ENCODE assay signal across 18 cellular contexts in the genomic region with DNA sequence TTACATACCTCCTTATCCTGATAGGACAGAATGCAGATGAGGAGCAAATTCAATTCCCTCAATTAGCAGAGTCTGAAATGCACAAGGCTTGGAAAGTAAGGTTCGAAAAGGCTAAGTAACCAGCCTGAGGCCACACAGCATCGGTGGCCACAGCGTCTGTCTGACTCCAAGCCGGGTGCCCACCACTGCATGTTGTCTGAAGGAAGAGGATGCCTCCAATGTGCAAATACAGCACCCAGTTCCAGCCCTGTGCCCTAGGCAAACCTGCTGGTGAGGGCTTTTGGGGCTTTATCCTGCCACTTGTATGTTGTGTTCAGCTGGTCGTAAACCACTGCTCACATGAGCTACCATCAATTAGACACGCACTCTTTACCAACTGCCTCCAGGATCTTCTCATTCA. TPM values are rescaled to one million over a fixed set of nuclear protein-coding genes. Genes with fewer than 3 reads are reported as not detected.
DNase-seq lines count a peak whose midpoint lies in the region; ATAC-seq and TF ChIP-seq lines count a peak whose summit lies in the region.
"Had no signal": no experiment of that assay in that cellular context is flagged by ENCODE, and none has a peak within 500 bp of the region (broad histone marks: within the 10 kb centered on the region; RNA-seq: fewer than 3 reads in every experiment).

No MANE protein-coding gene starts in this region.

- H2BK120ac ChIP-seq in mesendoderm (ENCODE audit: low read depth, low read length): no peak overlapping the region

- TF ChIP-seq EP300 in SK-N-SH (IDR thresholded peaks at IDR 0.05; ENCODE audit: borderline replicate concordance in 1 of 2, low read depth in 1 of 2, low read length in 1 of 2): no peak

- H3K36me3 ChIP-seq in SK-N-SH (replicated peaks in 1 of 2; ENCODE audit: control insufficient read depth in 1 of 2, insufficient read depth in 2 of 2, low read length in 1 of 2) (no peaks in the 10 kb centered on the region), mesendoderm (ENCODE audit: control insufficient read depth, insufficient read depth, low read length) (no peaks in the 10 kb centered on the region)
- H3K36me3 ChIP-seq: BLaER1, HAP-1 had no signal

- intact Hi-C loops in posterior vena cava (cut with DNase I): no loop called here

- H3K4me2 ChIP-seq in SK-N-SH (no peak overlapping the region), mesendoderm (ENCODE audit: low read length) (no peak overlapping the region)
- H3K4me2 ChIP-seq: BLaER1, GM23338 had no signal

- DNase-seq in SK-N-SH (peak; percentile 56), mesendoderm (no peak), posterior vena cava (ENCODE audit: low spot score) (peak; percentile 61), activated T-cell treated with anti-CD3 and anti-CD28 coated beads for 4 hours (no peak), nucleus accumbens (lab: John Stamatoyannopoulos, UW) (no peak)
- DNase-seq: Caco-2; CD4-positive, CD25-positive, alpha-beta regulatory T cell; CD8-positive, alpha-beta T cell; DMS153; DND-41; HFFc6 had no signal

- no peak for TF ChIP-seq RAD21 in SK-N-SH (IDR thresholded peaks at IDR 0.05; ENCODE audit: low read length)

- no peak overlapping the region for H2AFZ ChIP-seq in SK-N-SH (ENCODE audit: low read depth)
- H2AFZ ChIP-seq: GM23338 had no signal

- no peak overlapping the region for H2BK5ac ChIP-seq in mesendoderm (ENCODE audit: low read length)

- H3K18ac ChIP-seq in mesendoderm (ENCODE audit: low read length): no peak overlapping the region

- no peaks in the 10 kb centered on the region for H4K20me1 ChIP-seq in SK-N-SH (ENCODE audit: insufficient read depth)
- H4K20me1 ChIP-seq: BLaER1 had no signal

- no peak overlapping the region for H3K4ac ChIP-seq in mesendoderm (ENCODE audit: low read depth, low read length)

- H3K79me2 ChIP-seq in SK-N-SH (ENCODE audit: insufficient read depth) (no peaks in the 10 kb centered on the region), mesendoderm (ENCODE audit: control insufficient read depth, insufficient read depth, low read length) (no peaks in the 10 kb centered on the region)

- no peak overlapping the region for H4K5ac ChIP-seq in mesendoderm (ENCODE audit: low read length)

- TF ChIP-seq CTCF in SK-N-SH (IDR thresholded peaks at IDR 0.05): no peak

- POLR2A ChIA-PET in SK-N-SH (lab: Yijun Ruan, JAX): no interaction called here

- WGBS in SK-N-SH (ENCODE audit: low lambda C conversion rate): 34% methylated on average over 6 of the region's 6 CpGs
- no CpG with 5 or more reads among the region's 6 CpGs for WGBS in mesendoderm (ENCODE audit: extremely low coverage, insufficient coverage, low lambda C conversion rate)

- no peaks in the 10 kb centered on the region for H3K9me2 ChIP-seq in SK-N-SH

- H3K9ac ChIP-seq in SK-N-SH: no peak overlapping the region
- no peak overlapping the region for H3K9ac ChIP-seq in mesendoderm (ENCODE audit: low read length)
- H3K9ac ChIP-seq: BLaER1 had no signal

- H3F3A ChIP-seq in SK-N-SH (replicated peaks; ENCODE audit: insufficient read depth): no peaks in the 10 kb centered on the region

- H2AK5ac ChIP-seq in mesendoderm (ENCODE audit: low read length): no peak overlapping the region

- no peak overlapping the region for H2BK15ac ChIP-seq in mesendoderm (replicated peaks; ENCODE audit: low read depth)

- no peaks in the 10 kb centered on the region for H3K79me1 ChIP-seq in mesendoderm (ENCODE audit: low read length)

- no peak overlapping the region for H3K27ac ChIP-seq in SK-N-SH (ENCODE audit: low read depth in 2 of 2, low read length in 1 of 2)
- no peak overlapping the region for H3K27ac ChIP-seq in mesendoderm (ENCODE audit: low read depth, low read length)
- H3K27ac ChIP-seq: BLaER1, C4-2B had no signal

- H4K8ac ChIP-seq in mesendoderm (ENCODE audit: low read depth, low read length): no peak overlapping the region

- no peak overlapping the region for H3K56ac ChIP-seq in mesendoderm (ENCODE audit: low read length)

- H3K4me1 ChIP-seq in SK-N-SH (ENCODE audit: control insufficient read depth in 1 of 2, insufficient read depth in 2 of 2, low read depth in 1 of 2, low read length in 1 of 2): peaks cover 0 to 13% of the 10 kb centered on the region in 2 experiments; a peak in 1 of 4 replicates
- H3K4me1 ChIP-seq in mesendoderm (ENCODE audit: control insufficient read depth, low read depth, low read length): no peaks in the 10 kb centered on the region
- H3K4me1 ChIP-seq: Caco-2, HAP-1 had no signal

- no peaks in the 10 kb centered on the region for H3K27me3 ChIP-seq in SK-N-SH (ENCODE audit: insufficient read depth)
- H3K27me3 ChIP-seq in mesendoderm (ENCODE audit: insufficient read depth, low read length, poor library complexity): no peaks in the 10 kb centered on the region
- H3K27me3 ChIP-seq: BLaER1 had no signal

- peak overlapping the region; percentile 34 for H3K23ac ChIP-seq in mesendoderm (ENCODE audit: low read length)

- H3K4me3 ChIP-seq in SK-N-SH (ENCODE audit: low read depth in 2 of 2, low read length in 1 of 2) (no peak overlapping the region), mesendoderm (ENCODE audit: low read length) (no peak overlapping the region)
- H3K4me3 ChIP-seq: BLaER1, GM23338, HAP-1 had no signal

- H3K9me3 ChIP-seq in SK-N-SH: no peaks in the 10 kb centered on the region
- H3K9me3 ChIP-seq: BLaER1, Caco-2, HAP-1 had no signal

- ATAC-seq in SK-N-SH treated with all-trans-retinoic acid at 6 μM for 48 hours (no peak), GM19452 (IDR thresholded peaks at IDR 0.05; ENCODE audit: unreplicated experiment) (no peak)
- ATAC-seq: CD8-positive, alpha-beta T cell; GM23338 had no signal

- CTCF ChIA-PET in SK-N-SH (lab: Yijun Ruan, JAX): interaction anchor here (0.6 to 3.6 kb wide), 3 partner anchors 25 to 275 kb away, joined by 3 to 16 read pairs (median 4); no protein-coding TSS in a partner anchor

TF ChIP-seq in SK-N-SH, 30 proteins besides CTCF, POLR2A, EP300 and RAD21 (continues in another document):
- TF ChIP-seq, protein P1, sequence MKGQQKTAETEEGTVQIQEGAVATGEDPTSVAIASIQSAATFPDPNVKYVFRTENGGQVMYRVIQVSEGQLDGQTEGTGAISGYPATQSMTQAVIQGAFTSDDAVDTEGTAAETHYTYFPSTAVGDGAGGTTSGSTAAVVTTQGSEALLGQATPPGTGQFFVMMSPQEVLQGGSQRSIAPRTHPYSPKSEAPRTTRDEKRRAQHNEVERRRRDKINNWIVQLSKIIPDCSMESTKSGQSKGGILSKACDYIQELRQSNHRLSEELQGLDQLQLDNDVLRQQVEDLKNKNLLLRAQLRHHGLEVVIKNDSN (IDR thresholded peaks at IDR 0.05; ENCODE audit: borderline replicate concordance, low read depth): no peak
- TF ChIP-seq ZBTB33 (IDR thresholded peaks at IDR 0.05; ENCODE audit: borderline replicate concordance, low read depth): no peak
- no peak for TF ChIP-seq MEF2A (IDR thresholded peaks at IDR 0.05; ENCODE audit: borderline replicate concordance, low read depth)

TF ChIP-seq in SK-N-SH treated with all-trans-retinoic acid at 6 μM for 48 hours, 23 proteins besides CTCF, POLR2A, EP300 and RAD21:
- TF ChIP-seq TOX (CRISPR knock-in tag; IDR thresholded peaks at IDR 0.05; ENCODE audit: borderline replicate concordance): no peak

RNA-seq across cellular contexts. Expression of gene PPP2R2C, which starts 48.6 kb away (rescaled TPM):
- polyA plus RNA-seq in SK-N-SH (2012; rRNA removed): 0.08 and 0.21 TPM in 2 replicates
- polyA plus RNA-seq in SK-N-SH (2012; cell fraction: cytosol; rRNA removed): 0.08 and 0.22 TPM in 2 replicates
- 0.05 and 0.19 TPM in 2 replicates for polyA plus RNA-seq in SK-N-SH (2012; cell fraction: nucleus; rRNA removed)
- 48.5 TPM for polyA plus RNA-seq in mesendoderm (2013, experiment 1 of 2)
- polyA plus RNA-seq in mesendoderm (2013, experiment 2 of 2): 52.5 TPM
- total RNA-seq in posterior vena cava: 10 to 100 TPM in 1 of 2 donors, 1 to 10 TPM in 1; 3.9 to 18.3 TPM
- total RNA-seq: A673; Caco-2; CD4-positive, CD25-positive, alpha-beta regulatory T cell; CD8-positive, alpha-beta T cell had no signal
- polyA plus RNA-seq: CD4-positive, CD25-positive, alpha-beta regulatory T cell had no signal

RNA-seq across cellular contexts. Expression of gene MAN2B2, which starts 54.0 kb away (rescaled TPM):
- 18.5 and 24.9 TPM in 2 replicates for polyA plus RNA-seq in SK-N-SH (2012; rRNA removed)
- polyA plus RNA-seq in SK-N-SH (2012; cell fraction: cytosol; rRNA removed): 12.5 and 18.6 TPM in 2 replicates
- 30.0 and 30.3 TPM in 2 replicates for polyA plus RNA-seq in SK-N-SH (2012; cell fraction: nucleus; rRNA removed)
- 1.3 TPM for polyA plus RNA-seq in mesendoderm (2013, experiment 1 of 2)
- 1.3 TPM for polyA plus RNA-seq in mesendoderm (2013, experiment 2 of 2)
- 10 to 100 TPM; 23.7 to 36.3 TPM for total RNA-seq in posterior vena cava

Comparison
In these comparisons a context has a peak if more than half of its experiments do, and no peak if none do; other contexts are left out.
1. DNase-seq: peak in SK-N-SH (single experiment) and posterior vena cava (single experiment); none in mesendoderm (single experiment), activated T-cell treated with anti-CD3 and anti-CD28 coated beads for 4 hours (single experiment) and nucleus accumbens (0 of 56).